ENCODE assay signal across 28 cellular contexts in genomic region chr7:46912692-46913091, GRCh38.
"Had no signal": no experiment of that assay in that cellular context is flagged by ENCODE, and none has a peak within 500 bp of the region (broad histone marks: within the 10 kb centered on the region; RNA-seq: fewer than 3 reads in every experiment).

No MANE protein-coding gene starts in this region.

- DNase-seq: stimulated activated CD4-positive, alpha-beta T cell treated with anti-CD3 and anti-CD28 coated beads, Interleukin-2, amount 100 ng/mL, for 48 hours; stimulated activated CD4-positive, alpha-beta T cell treated with anti-CD3 and anti-CD28 coated beads, Interleukin-4, amount 100 ng/mL, for 1 hour; stimulated activated CD4-positive, alpha-beta T cell treated with anti-CD3 and anti-CD28 coated beads, Interleukin-4, amount 100 ng/mL, for 24 hours; stimulated activated CD4-positive, alpha-beta T cell treated with anti-CD3 and anti-CD28 coated beads, Interleukin-4, amount 100 ng/mL, for 4 hours; stimulated activated CD8-positive, alpha-beta memory T cell treated with anti-CD3 and anti-CD28 coated beads, Interleukin-4, amount 100 ng/mL, for 48 hours; stimulated activated naive B cell treated with anti-CD40 and anti-IgM and Interleukin-4, amounts not matched to agents 10 μg/mL and 1 μg/mL and 100 μg/mL, for 72 hours; stimulated activated naive CD4-positive, alpha-beta T cell; stimulated activated naive CD4-positive, alpha-beta T cell treated with Interleukin-2 at 50 U/mL for 16 hours; stimulated activated naive CD8-positive, alpha-beta T cell treated with anti-CD3 and anti-CD28 coated beads, Interleukin-15, amount 100 ng/mL, for 72 hours; stimulated activated naive CD8-positive, alpha-beta T cell treated with anti-CD3 and anti-CD28 coated beads, Interleukin-15, Interleukin-2, amounts not matched to agents 100 U/mL and 50 U/mL, for 24 hours; stomach; substantia nigra; thyroid gland; tibial artery; transverse colon; trophoblast cell; upper lobe of left lung; upper lobe of right lung; uterus had no signal

- H3K36me3 ChIP-seq: stomach, suprapubic skin, thoracic aorta, thyroid gland, tibial artery, tibial nerve, transverse colon, upper lobe of left lung, upper lobe of right lung, uterus, vagina had no signal

- H3K27me3 Mint-ChIP-seq: stimulated activated memory B cell treated with anti-CD40 and anti-IgM and Interleukin-4, amounts not matched to agents 10 μg/mL and 1 μg/mL and 100 μg/mL, for 72 hours; stimulated activated naive CD8-positive, alpha-beta T cell treated with anti-CD3 and anti-CD28 coated beads, Interleukin-15, amount 100 ng/mL, for 72 hours; stimulated activated naive CD8-positive, alpha-beta T cell treated with anti-CD3 and anti-CD28 coated beads, Interleukin-15, Interleukin-2, amounts not matched to agents 100 ng/mL and 50 ng/mL, for 24 hours; type B pancreatic cell had no signal

- H3K9me3 Mint-ChIP-seq: stimulated activated naive CD8-positive, alpha-beta T cell treated with anti-CD3 and anti-CD28 coated beads, Interleukin-15, Interleukin-2, amounts not matched to agents 100 ng/mL and 50 ng/mL, for 24 hours; type B pancreatic cell had no signal

- H3K4me3 Mint-ChIP-seq: stimulated activated effector memory CD8-positive, alpha-beta T cell treated with anti-CD3 and anti-CD28 coated beads, Interleukin-12 subunit alpha, Interleukin-12 subunit beta, amount 100 ng/mL, for 72 hours; stimulated activated memory B cell treated with anti-CD40 and anti-IgM and Interleukin-4, amounts not matched to agents 10 μg/mL and 1 μg/mL and 100 μg/mL, for 72 hours; stimulated activated naive B cell treated with anti-CD40 and anti-IgM and Interleukin-4, amounts not matched to agents 10 μg/mL and 1 μg/mL and 100 μg/mL, for 72 hours; stimulated activated naive CD8-positive, alpha-beta T cell treated with anti-CD3 and anti-CD28 coated beads, Interleukin-15, amount 100 ng/mL, for 72 hours; stimulated activated naive CD8-positive, alpha-beta T cell treated with anti-CD3 and anti-CD28 coated beads, Interleukin-15, Interleukin-2, amounts not matched to agents 100 ng/mL and 50 ng/mL, for 24 hours; type B pancreatic cell had no signal

- H3K4me3 ChIP-seq: stomach, suprapubic skin, thoracic aorta, thyroid gland, tibial artery, tibial nerve, transverse colon, upper lobe of left lung, upper lobe of right lung, uterus, vagina had no signal

- H3K36me3 Mint-ChIP-seq: stimulated activated effector memory CD8-positive, alpha-beta T cell treated with anti-CD3 and anti-CD28 coated beads, Interleukin-12 subunit alpha, Interleukin-12 subunit beta, amount 100 ng/mL, for 72 hours; stimulated activated memory B cell treated with anti-CD40 and anti-IgM and Interleukin-4, amounts not matched to agents 10 μg/mL and 1 μg/mL and 100 μg/mL, for 72 hours; stimulated activated naive B cell treated with anti-CD40 and anti-IgM and Interleukin-4, amounts not matched to agents 10 μg/mL and 1 μg/mL and 100 μg/mL, for 72 hours; type B pancreatic cell had no signal

- H3K4me1 ChIP-seq: stomach, tibial artery, tibial nerve, transverse colon, upper lobe of left lung, upper lobe of right lung, uterus, vagina had no signal

- H3K9me3 ChIP-seq: suprapubic skin, thoracic aorta, thyroid gland, tibial artery, tibial nerve, transverse colon, upper lobe of left lung, upper lobe of right lung, uterus, vagina had no signal

- ATAC-seq: stimulated activated effector memory CD8-positive, alpha-beta T cell treated with anti-CD3 and anti-CD28 coated beads, Interleukin-12 subunit alpha, Interleukin-12 subunit beta, amount 100 ng/mL, for 72 hours; stimulated activated memory B cell treated with anti-CD40 and anti-IgM and Interleukin-4, amounts not matched to agents 10 μg/mL and 1 μg/mL and 100 μg/mL, for 72 hours; stimulated activated naive B cell treated with anti-CD40 and anti-IgM and Interleukin-4, amounts not matched to agents 10 μg/mL and 1 μg/mL and 100 μg/mL, for 72 hours; stimulated activated naive CD8-positive, alpha-beta T cell treated with anti-CD3 and anti-CD28 coated beads, Interleukin-15, amount 100 ng/mL, for 72 hours; stimulated activated naive CD8-positive, alpha-beta T cell treated with anti-CD3 and anti-CD28 coated beads, Interleukin-15, Interleukin-2, amounts not matched to agents 100 U/mL and 50 U/mL, for 24 hours; upper lobe of right lung had no signal

- H3K4me1 Mint-ChIP-seq: stimulated activated effector memory CD8-positive, alpha-beta T cell treated with anti-CD3 and anti-CD28 coated beads, Interleukin-12 subunit alpha, Interleukin-12 subunit beta, amount 100 ng/mL, for 72 hours; stimulated activated memory B cell treated with anti-CD40 and anti-IgM and Interleukin-4, amounts not matched to agents 10 μg/mL and 1 μg/mL and 100 μg/mL, for 72 hours; stimulated activated naive B cell treated with anti-CD40 and anti-IgM and Interleukin-4, amounts not matched to agents 10 μg/mL and 1 μg/mL and 100 μg/mL, for 72 hours; stimulated activated naive CD8-positive, alpha-beta T cell treated with anti-CD3 and anti-CD28 coated beads, Interleukin-15, amount 100 ng/mL, for 72 hours had no signal

- FAIRE-seq: urothelium cell line had no signal

- H3K27ac ChIP-seq: stomach, suprapubic skin, thoracic aorta, thyroid gland, tibial artery, tibial nerve, transverse colon, upper lobe of left lung, upper lobe of right lung, uterus, vagina had no signal

- H3K27me3 ChIP-seq: stomach, suprapubic skin, thyroid gland, tibial artery, tibial nerve, transverse colon, upper lobe of left lung, upper lobe of right lung, uterus, vagina had no signal

- H3K27ac Mint-ChIP-seq: stimulated activated effector memory CD8-positive, alpha-beta T cell treated with anti-CD3 and anti-CD28 coated beads, Interleukin-12 subunit alpha, Interleukin-12 subunit beta, amount 100 ng/mL, for 72 hours; stimulated activated memory B cell treated with anti-CD40 and anti-IgM and Interleukin-4, amounts not matched to agents 10 μg/mL and 1 μg/mL and 100 μg/mL, for 72 hours; stimulated activated naive B cell treated with anti-CD40 and anti-IgM and Interleukin-4, amounts not matched to agents 10 μg/mL and 1 μg/mL and 100 μg/mL, for 72 hours; stimulated activated naive CD8-positive, alpha-beta T cell treated with anti-CD3 and anti-CD28 coated beads, Interleukin-15, amount 100 ng/mL, for 72 hours; stimulated activated naive CD8-positive, alpha-beta T cell treated with anti-CD3 and anti-CD28 coated beads, Interleukin-15, Interleukin-2, amounts not matched to agents 100 ng/mL and 50 ng/mL, for 24 hours; type B pancreatic cell had no signal
